ENCODE assay signal across 6 cellular contexts in genomic region chr20:63538204-63539091, GRCh38. TPM values are rescaled to one million over a fixed set of nuclear protein-coding genes. Genes with fewer than 3 reads are reported as not detected.
DNase-seq lines count a peak whose midpoint lies in the region; ATAC-seq, FAIRE-seq and TF ChIP-seq lines count a peak whose summit lies in the region.

No MANE protein-coding gene starts in this region.

- H3K9ac ChIP-seq in HUES64 (ENCODE audit: low read depth, low read length) (no peak overlapping the region), astrocyte (ENCODE audit: low read length) (peak overlapping the region; percentile 50)

- TF ChIP-seq CTCF in 22Rv1 (IDR thresholded peaks at IDR 0.05): peak; percentile 53
- TF ChIP-seq CTCF in astrocyte (IDR thresholded peaks at IDR 0.05; ENCODE audit: insufficient read depth, low read depth, low read length): no peak
- peak; percentile 47 for TF ChIP-seq CTCF in natural killer cell (IDR thresholded peaks at IDR 0.05)

- H3K36me3 Mint-ChIP-seq in astrocyte (ENCODE audit: low read depth, unreplicated experiment) (no peaks in the 10 kb centered on the region), natural killer cell (no peaks in the 10 kb centered on the region)

- intact Hi-C loops in natural killer cell (cut with micrococcal nuclease): loop anchor here (2.0 to 5.0 kb wide), 5 partner anchors 119 to 582 kb away; partner anchors contain the start of genes RTEL1, SAMD10 and TPD52L2

- H3K4me1 ChIP-seq in HUES64 (ENCODE audit: insufficient read depth, low read length) (no peaks in the 10 kb centered on the region), astrocyte (ENCODE audit: insufficient read depth, low read length) (peaks cover 8% of the 10 kb centered on the region)

- WGBS in HUES64: 61% methylated on average over 21 of the region's 27 CpGs

- DNase-seq in astrocyte (ENCODE audit: low read depth): no peak
- no peak for DNase-seq in natural killer cell
- no peak for DNase-seq in activated CD8-positive, alpha-beta memory T cell treated with anti-CD3 and anti-CD28 coated beads for 24 hours

- H3K27ac Mint-ChIP-seq in astrocyte (ENCODE audit: unreplicated experiment) (no peak overlapping the region), natural killer cell (peak overlapping the region; percentile 77 to 91)

- H3K36me3 ChIP-seq in HUES64 (ENCODE audit: insufficient read depth, low read length) (no peaks in the 10 kb centered on the region), astrocyte (ENCODE audit: insufficient read depth, low read length) (no peaks in the 10 kb centered on the region)

- peak overlapping the region; percentile 79 for H3K4me2 ChIP-seq in astrocyte (ENCODE audit: low read length)

- H4K20me1 ChIP-seq in astrocyte (ENCODE audit: insufficient read depth, low read length): no peaks in the 10 kb centered on the region

- peaks cover 2% of the 10 kb centered on the region for H3K4me1 Mint-ChIP-seq in astrocyte (ENCODE audit: low read depth, unreplicated experiment)
- peaks cover 0 to 20% of the 10 kb centered on the region in 2 donors for H3K4me1 Mint-ChIP-seq in natural killer cell

- FAIRE-seq in astrocyte (lab: Jason Lieb, UNC): no peak

- H3K27me3 Mint-ChIP-seq in astrocyte (ENCODE audit: low read depth, unreplicated experiment) (no peaks in the 10 kb centered on the region), natural killer cell (ENCODE audit: low read depth in 2 of 2) (no peaks in the 10 kb centered on the region)

- H3K9me3 ChIP-seq in HUES64 (ENCODE audit: insufficient read depth, low read depth, low read length) (no peaks in the 10 kb centered on the region), astrocyte (ENCODE audit: insufficient read depth, low read depth, low read length) (no peaks in the 10 kb centered on the region)

- peak overlapping the region; percentile 64 for H3K27ac ChIP-seq in 22Rv1
- no peak overlapping the region for H3K27ac ChIP-seq in HUES64 (ENCODE audit: low read depth, low read length)
- H3K27ac ChIP-seq in astrocyte (ENCODE audit: low read depth, low read length): no peak overlapping the region

- peak overlapping the region; percentile 49 for H3K4me3 ChIP-seq in HUES64 (ENCODE audit: low read length)
- no peak overlapping the region for H3K4me3 ChIP-seq in astrocyte (ENCODE audit: insufficient read depth, low read depth, low read length)

- ATAC-seq in natural killer cell: peak; percentile 4 to 15 (median 11)
- no peak for ATAC-seq in GM19035 (IDR thresholded peaks at IDR 0.05; ENCODE audit: unreplicated experiment)

- H3K4me3 Mint-ChIP-seq in astrocyte (ENCODE audit: unreplicated experiment) (no peak overlapping the region), natural killer cell (peak overlapping the region; percentile 80)

- H3K9me3 Mint-ChIP-seq in astrocyte (ENCODE audit: unreplicated experiment) (no peaks in the 10 kb centered on the region), natural killer cell (no peaks in the 10 kb centered on the region)

- peak overlapping the region; percentile 81 for H2AFZ ChIP-seq in astrocyte (ENCODE audit: low read depth, low read length)

- H3K79me2 ChIP-seq in astrocyte (ENCODE audit: insufficient read depth, low read length): no peaks in the 10 kb centered on the region

- H3K27me3 ChIP-seq in HUES64 (ENCODE audit: insufficient read depth, low read length) (no peaks in the 10 kb centered on the region), astrocyte (ENCODE audit: insufficient read depth, low read length) (no peaks in the 10 kb centered on the region)

RNA-seq across cellular contexts. Expression of gene PTK6, which starts 1.3 kb away (rescaled TPM):
- 0.15 TPM for polyA plus RNA-seq in HUES64 (2013, experiment 1 of 2)
- polyA plus RNA-seq in HUES64 (2013, experiment 2 of 2): not detected
- 0.18 TPM in 1 of 2 replicates, not detected in the other for total RNA-seq in astrocyte
- under 1 TPM in 2 of 3 donors, not detected in 1; 0.16 to 0.48 TPM for total RNA-seq in natural killer cell

RNA-seq across cellular contexts. Expression of gene SRMS, which starts 9.1 kb away (rescaled TPM):
- polyA plus RNA-seq in HUES64 (2013, experiment 1 of 2): not detected
- 0.19 TPM for polyA plus RNA-seq in HUES64 (2013, experiment 2 of 2)
- total RNA-seq in astrocyte (0.14 TPM in 1 of 2 replicates, not detected in the other), natural killer cell (under 1 TPM in 2 of 3 donors, not detected in 1; 0.16 to 0.23 TPM)

RNA-seq across cellular contexts. Expression of gene FNDC11, which starts 15.5 kb away (rescaled TPM):
- 1.2 TPM for polyA plus RNA-seq in HUES64 (2013, experiment 1 of 2)
- 1.7 TPM for polyA plus RNA-seq in HUES64 (2013, experiment 2 of 2)
- 0.19 and 0.20 TPM in 2 replicates for total RNA-seq in astrocyte
- total RNA-seq in natural killer cell: under 1 TPM; 0.19 to 0.75 (median 0.25) TPM

RNA-seq across cellular contexts. Expression of gene PPDPF, which starts 17.9 kb away (rescaled TPM):
- polyA plus RNA-seq in HUES64 (2013, experiment 1 of 2): 133 TPM
- polyA plus RNA-seq in HUES64 (2013, experiment 2 of 2): 191 TPM
- total RNA-seq in astrocyte (251 and 268 TPM in 2 replicates), natural killer cell (100 to 1,000 TPM in 2 of 3 donors, 10 to 100 TPM in 1; 95.5 to 197 (median 159) TPM)

RNA-seq across cellular contexts. Expression of gene HELZ2, which starts 35.6 kb away (rescaled TPM):
- polyA plus RNA-seq in HUES64 (2013, experiment 1 of 2): 9.7 TPM
- 12.2 TPM for polyA plus RNA-seq in HUES64 (2013, experiment 2 of 2)
- total RNA-seq in astrocyte: 188 and 200 TPM in 2 replicates
- 10 to 100 TPM; 85.2 to 90.7 (median 89.4) TPM for total RNA-seq in natural killer cell
